Comparison of ENCODE assay signal across 15 cellular contexts in genomic region chr17:45168991-45169752, GRCh38. TPM values are rescaled to one million over a fixed set of nuclear protein-coding genes. Genes with fewer than 3 reads are reported as not detected.
DNase-seq lines count a peak whose midpoint lies in the region; ATAC-seq and TF ChIP-seq lines count a peak whose summit lies in the region.
"Had no signal": no experiment of that assay in that cellular context is flagged by ENCODE, and none has a peak within 500 bp of the region (broad histone marks: within the 10 kb centered on the region; RNA-seq: fewer than 3 reads in every experiment).

No MANE protein-coding gene starts in this region.

- H3T11ph ChIP-seq in H9 (ENCODE audit: low read length) = no peak overlapping the region

- H2BK20ac ChIP-seq in H9 (ENCODE audit: low read depth, low read length, poor library complexity, severe bottlenecking) = no peak overlapping the region

- H3K27me3 Mint-ChIP-seq in H9 (ENCODE audit: low read depth) (no peaks in the 10 kb centered on the region), endodermal cell (ENCODE audit: insufficient read depth) (no peaks in the 10 kb centered on the region)

- no peaks in the 10 kb centered on the region for H4K20me1 ChIP-seq in H9 (ENCODE audit: control insufficient read depth, insufficient read depth, insufficient read length)

- H3K36me3 ChIP-seq in endodermal cell (ENCODE audit: control insufficient read depth, insufficient read depth, low read length) = peaks cover 20% of the 10 kb centered on the region
- H3K36me3 ChIP-seq in prostate gland = no peaks in the 10 kb centered on the region
- H3K36me3 ChIP-seq: left ventricle myocardium inferior had no signal

- H3K4me3 Mint-ChIP-seq in H9 = no peak overlapping the region
- H3K4me3 Mint-ChIP-seq in endodermal cell = no peak overlapping the region

- peaks cover 2 to 27% (median 17%) of the 10 kb centered on the region in 3 experiments; a peak in 6 of 7 replicates for H3K36me3 Mint-ChIP-seq in H9 (ENCODE audit: insufficient read depth in 1 of 3, low read depth in 3 of 3)
- H3K36me3 Mint-ChIP-seq in endodermal cell (ENCODE audit: low read depth) = peaks cover 17% of the 10 kb centered on the region

- peaks cover 30 to 37% of the 10 kb centered on the region in 2 experiments for H3K4me1 Mint-ChIP-seq in H9
- peaks cover 30% of the 10 kb centered on the region for H3K4me1 Mint-ChIP-seq in endodermal cell

- no peak overlapping the region for H3K4ac ChIP-seq in H9 (ENCODE audit: low read depth, low read length)

- H3K14ac ChIP-seq in H9 (ENCODE audit: insufficient read depth, low read length) = no peak overlapping the region; the same call in 1 of the 2 replicates

- H4K5ac ChIP-seq in H9 (ENCODE audit: insufficient read length, low read depth, low read length) = no peak overlapping the region

- DNase-seq in H9 (peak; percentile 90), endodermal cell (peak; percentile 88), prostate gland (ENCODE audit: low spot score) (no peak), NCI-H187 (lab: John Stamatoyannopoulos, UW) (no peak)
- no peak for DNase-seq in effector CD8-positive, alpha-beta T cell (lab: John Stamatoyannopoulos, UW)
- DNase-seq: activated gamma-delta T cell, amygdala, left ventricle myocardium inferior, mucosa of descending colon, NCI-H1105 treated with DMSO at 0.1 percent for 48 hours, NCI-H748 treated with DMSO at 0.1 percent for 48 hours, nucleus accumbens, PC-3, T-helper 9 cell had no signal

- H3K27ac ChIP-seq in H9 (ENCODE audit: insufficient read length, low read depth, low read length) = no peak overlapping the region
- no peak overlapping the region for H3K27ac ChIP-seq in endodermal cell (ENCODE audit: low read depth, low read length)
- peak overlapping the region; percentile 29 to 84 for H3K27ac ChIP-seq in prostate gland

- H3K9me3 Mint-ChIP-seq in H9 = no peaks in the 10 kb centered on the region
- no peaks in the 10 kb centered on the region for H3K9me3 Mint-ChIP-seq in endodermal cell

- no peaks in the 10 kb centered on the region for H3K79me1 ChIP-seq in H9 (ENCODE audit: insufficient read depth, low read depth, low read length, poor library complexity, severe bottlenecking)

- no peak overlapping the region for H2BK120ac ChIP-seq in H9 (ENCODE audit: low read depth, low read length, poor library complexity, severe bottlenecking)

- H3K18ac ChIP-seq in H9 (ENCODE audit: insufficient read length, low read depth, low read length) = no peak overlapping the region

- no peak overlapping the region for H3K4me2 ChIP-seq in H9 (ENCODE audit: insufficient read depth, insufficient read length, low read length)

- no peak overlapping the region; a peak in 1 of 7 replicates for H3K27ac Mint-ChIP-seq in H9
- H3K27ac Mint-ChIP-seq in endodermal cell = peak overlapping the region; percentile 17

- H2AK5ac ChIP-seq in H9 (ENCODE audit: insufficient read length, low read length) = no peak overlapping the region

- H4K91ac ChIP-seq in H9 (ENCODE audit: insufficient read length, low read depth, low read length) = no peak overlapping the region

- WGBS in H9 (ENCODE audit: extremely low coverage, insufficient read length, low lambda C conversion rate) = no CpG with 5 or more reads among the region's 43 CpGs
- 94 to 97% methylated on average over 30 to 43 of the region's 43 CpGs for WGBS in endodermal cell (ENCODE audit: insufficient coverage in 1 of 2, insufficient read length in 1 of 2), 2 experiments
- 84% methylated on average over 43 of the region's 43 CpGs for WGBS in prostate gland

- no peak for TF ChIP-seq CTCF in H9 (conservative IDR thresholded peaks at IDR 0.05)
- TF ChIP-seq CTCF in endodermal cell (conservative IDR thresholded peaks at IDR 0.05) = peak; percentile 51
- peak in 1 of 4 experiments; percentile 21 for TF ChIP-seq CTCF in prostate gland (IDR thresholded peaks at IDR 0.05)

- H2AFZ ChIP-seq in H9 (ENCODE audit: low read length) = no peak overlapping the region

- H4K8ac ChIP-seq in H9 (replicated peaks; ENCODE audit: insufficient read length, low read depth, low read length) = no peak overlapping the region

- no peak overlapping the region for H3K4me3 ChIP-seq in endodermal cell (ENCODE audit: low read length)
- H3K4me3 ChIP-seq in prostate gland = no peak overlapping the region
- H3K4me3 ChIP-seq: left ventricle myocardium inferior, mucosa of descending colon had no signal

- no peak overlapping the region for H2BK12ac ChIP-seq in H9 (ENCODE audit: insufficient read length, low read depth, low read length)

- no peak for TF ChIP-seq POLR2A in prostate gland (IDR thresholded peaks at IDR 0.05)

- no peak overlapping the region for H3K23ac ChIP-seq in H9 (ENCODE audit: insufficient read length, low read depth, low read length)

- H3K4me1 ChIP-seq in H9 (ENCODE audit: insufficient read depth, low read length) (peaks cover 2% of the 10 kb centered on the region; the same call in 1 of the 2 replicates), endodermal cell (ENCODE audit: control insufficient read depth, insufficient read depth, low read length) (peaks cover 26% of the 10 kb centered on the region), prostate gland (replicated peaks) (peaks cover 8% of the 10 kb centered on the region)

- H3K9ac ChIP-seq in H9 (ENCODE audit: extremely low read depth, insufficient read length, low read length) = no peak overlapping the region
- H3K9ac ChIP-seq in endodermal cell (ENCODE audit: extremely low read depth, low read length, poor library complexity, severe bottlenecking) = no peak overlapping the region

- no peak overlapping the region for H3K56ac ChIP-seq in H9 (ENCODE audit: insufficient read length, low read depth, low read length)

- no peaks in the 10 kb centered on the region for H3K23me2 ChIP-seq in H9 (ENCODE audit: insufficient read length, low read depth, low read length, poor library complexity, severe bottlenecking)

- H2BK15ac ChIP-seq in H9 (ENCODE audit: low read depth, low read length) = no peak overlapping the region

- H3K27me3 ChIP-seq in H9 (ENCODE audit: insufficient read depth, low read length) (no peaks in the 10 kb centered on the region), endodermal cell (ENCODE audit: control insufficient read depth, insufficient read depth, low read length, poor library complexity, severe bottlenecking) (no peaks in the 10 kb centered on the region), prostate gland (replicated peaks; ENCODE audit: insufficient read depth) (no peaks in the 10 kb centered on the region)

- intact Hi-C loops in prostate gland (cut with DNase I) = no loop called here

- H2BK5ac ChIP-seq in H9 (ENCODE audit: insufficient read length, low read length) = no peak overlapping the region

- H3K79me2 ChIP-seq in H9 (ENCODE audit: insufficient read depth, low read length) = no peaks in the 10 kb centered on the region

- no peaks in the 10 kb centered on the region for H3K9me3 ChIP-seq in H9 (ENCODE audit: control insufficient read depth, low read depth, low read length)
- H3K9me3 ChIP-seq in endodermal cell (ENCODE audit: control insufficient read depth, low read length) = no peaks in the 10 kb centered on the region
- no peaks in the 10 kb centered on the region for H3K9me3 ChIP-seq in prostate gland
- H3K9me3 ChIP-seq: left ventricle myocardium inferior, mucosa of descending colon had no signal

- no peak for ATAC-seq in GM18870 (IDR thresholded peaks at IDR 0.05; ENCODE audit: unreplicated experiment)
- ATAC-seq: mucosa of descending colon, PC-3 had no signal

RNA-seq across cellular contexts. Expression of gene HEXIM2, which starts 7.5 kb away (rescaled TPM):
- total RNA-seq in H9 (2021) (12.5 and 16.1 TPM in 2 replicates), endodermal cell (10 to 100 TPM; 12.9 to 13.1 TPM), prostate gland (10 to 100 TPM in 1 of 2 donors, 1 to 10 TPM in 1; 7.1 to 27.0 TPM)
- polyA plus RNA-seq in endodermal cell (2013, experiment 1 of 2) = 8.6 TPM
- polyA plus RNA-seq in endodermal cell (2013, experiment 2 of 2) = 7.7 TPM

RNA-seq across cellular contexts. Expression of gene HEXIM1, which starts 20.9 kb away (rescaled TPM):
- 32.4 and 33.0 TPM in 2 replicates for total RNA-seq in H9 (2021)
- total RNA-seq in endodermal cell = 10 to 100 TPM; 37.0 to 39.2 TPM
- 20.1 TPM for polyA plus RNA-seq in endodermal cell (2013, experiment 1 of 2)
- polyA plus RNA-seq in endodermal cell (2013, experiment 2 of 2) = 19.4 TPM
- 10 to 100 TPM; 34.5 to 67.1 TPM for total RNA-seq in prostate gland

RNA-seq across cellular contexts. Expression of gene ACBD4, which starts 33.7 kb away (rescaled TPM):
- total RNA-seq in H9 (2021) (9.7 and 10.5 TPM in 2 replicates), endodermal cell (10 to 100 TPM; 17.4 to 19.5 TPM), prostate gland (10 to 100 TPM; 18.8 to 23.3 TPM)
- 6.8 TPM for polyA plus RNA-seq in endodermal cell (2013, experiment 1 of 2)
- 6.0 TPM for polyA plus RNA-seq in endodermal cell (2013, experiment 2 of 2)

RNA-seq across cellular contexts. Expression of gene PLCD3, which starts 36.9 kb away (rescaled TPM):
- 41.6 and 48.5 TPM in 2 replicates for total RNA-seq in H9 (2021)
- 10 to 100 TPM; 34.8 to 42.9 TPM for total RNA-seq in endodermal cell
- 16.1 TPM for polyA plus RNA-seq in endodermal cell (2013, experiment 1 of 2)
- polyA plus RNA-seq in endodermal cell (2013, experiment 2 of 2) = 20.9 TPM
- total RNA-seq in prostate gland = 100 to 1,000 TPM in 1 of 2 donors, 10 to 100 TPM in 1; 34.7 to 154 TPM

RNA-seq across cellular contexts. Expression of gene FMNL1, which starts 52.5 kb away (rescaled TPM):
- total RNA-seq in H9 (2021) (6.3 and 6.9 TPM in 2 replicates), endodermal cell (1 to 10 TPM; 3.5 to 4.5 TPM), prostate gland (10 to 100 TPM in 1 of 2 donors, 1 to 10 TPM in 1; 3.6 to 12.2 TPM)
- 1.9 TPM for polyA plus RNA-seq in endodermal cell (2013, experiment 1 of 2)
- polyA plus RNA-seq in endodermal cell (2013, experiment 2 of 2) = 1.7 TPM

Comparison
In these comparisons a context has a peak if more than half of its experiments do, and no peak if none do; other contexts are left out.
1. DNase-seq: peak in H9 (single experiment) and endodermal cell (single experiment); none in prostate gland (single experiment), NCI-H187 (0 of 2) and effector CD8-positive, alpha-beta T cell (single experiment).
2. H3K27ac ChIP-seq: peak in prostate gland (2 of 2); none in H9 (single experiment) and endodermal cell (single experiment).